In the genomic region with DNA sequence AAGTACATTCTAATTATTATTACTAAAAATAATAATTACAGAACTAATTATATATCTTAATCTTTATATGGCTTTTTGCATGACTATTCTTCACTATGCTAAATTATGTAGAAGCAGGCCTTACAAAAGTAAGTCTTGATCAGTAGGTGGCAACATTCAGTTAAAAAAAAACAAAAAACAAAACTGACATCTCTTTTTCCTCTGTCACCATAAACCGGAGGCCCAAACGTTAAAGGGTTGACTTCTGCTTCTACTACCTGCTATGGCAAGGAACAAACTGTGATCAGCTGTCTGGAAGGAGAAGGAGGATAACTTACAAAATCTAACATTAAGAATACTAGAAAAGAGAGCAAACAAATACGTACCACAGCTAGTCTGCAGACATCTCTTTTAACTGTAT, we compare ENCODE assay signal across 12 cellular contexts.
DNase-seq lines count a peak whose midpoint lies in the region; TF ChIP-seq lines count a peak whose summit lies in the region.
"Had no signal": no experiment of that assay in that cellular context is flagged by ENCODE, and none has a peak within 500 bp of the region (broad histone marks: within the 10 kb centered on the region; RNA-seq: fewer than 3 reads in every experiment).

No MANE protein-coding gene starts in this region.

- no peaks in the 10 kb centered on the region for H3K27me3 Mint-ChIP-seq in type B pancreatic cell
- H3K27me3 Mint-ChIP-seq: activated naive CD4-positive, alpha-beta T cell treated with anti-CD3 and anti-CD28 coated beads, Interleukin-2, amount 10 ng/mL, durations not matched to agents 7 days and 5 days had no signal

- peak; percentile 32 for TF ChIP-seq CTCF in type B pancreatic cell (conservative IDR thresholded peaks at IDR 0.05)
- no peak for TF ChIP-seq CTCF in GM10248 (IDR thresholded peaks at IDR 0.05; ENCODE audit: control extremely low read depth, extremely low read depth, low read depth, missing control alignments)

- no peak overlapping the region for H3K4me3 Mint-ChIP-seq in type B pancreatic cell
- H3K4me3 Mint-ChIP-seq: activated naive CD4-positive, alpha-beta T cell treated with anti-CD3 and anti-CD28 coated beads, Interleukin-2, amount 10 ng/mL, durations not matched to agents 7 days and 5 days had no signal

- no peaks in the 10 kb centered on the region for H3K9me3 Mint-ChIP-seq in type B pancreatic cell
- H3K9me3 Mint-ChIP-seq: activated naive CD4-positive, alpha-beta T cell treated with anti-CD3 and anti-CD28 coated beads, Interleukin-2, amount 10 ng/mL, durations not matched to agents 7 days and 5 days had no signal

- CTCF ChIA-PET in GM10248 (lab: Yijun Ruan, JAX), result no interaction called here

- no peaks in the 10 kb centered on the region for H3K36me3 Mint-ChIP-seq in type B pancreatic cell
- H3K36me3 Mint-ChIP-seq: activated naive CD4-positive, alpha-beta T cell treated with anti-CD3 and anti-CD28 coated beads, Interleukin-2, amount 10 ng/mL, durations not matched to agents 7 days and 5 days had no signal

- no peak overlapping the region for H3K27ac Mint-ChIP-seq in type B pancreatic cell
- H3K27ac Mint-ChIP-seq: activated naive CD4-positive, alpha-beta T cell treated with anti-CD3 and anti-CD28 coated beads, Interleukin-2, amount 10 ng/mL, durations not matched to agents 7 days and 5 days had no signal

- H3K4me1 Mint-ChIP-seq in type B pancreatic cell (ENCODE audit: unreplicated experiment), result no peaks in the 10 kb centered on the region
- H3K4me1 Mint-ChIP-seq: activated naive CD4-positive, alpha-beta T cell treated with anti-CD3 and anti-CD28 coated beads, Interleukin-2, amount 10 ng/mL, durations not matched to agents 7 days and 5 days had no signal

- DNase-seq in SIG-M5 treated with dmso at 0.1 percent for 504 hours (lab: John Stamatoyannopoulos, UW; ENCODE audit: unreplicated experiment) (peak; percentile 14), SIG-M5 (lab: John Stamatoyannopoulos, UW) (no peak), NCI-H748 treated with DMSO at 0.1 percent for 48 hours (lab: John Stamatoyannopoulos, UW) (peak; percentile 28), fibroblast of peridontal ligament (ENCODE audit: extremely low read depth) (peak; percentile 59), type B pancreatic cell (ENCODE audit: extremely low spot score, unreplicated experiment) (no peak), GM10248 (ENCODE audit: extremely low spot score) (no peak), mucosa of gallbladder (ENCODE audit: low spot score) (no peak)
- no peak for DNase-seq in stimulated activated CD4-positive, alpha-beta T cell treated with anti-CD3 and anti-CD28 coated beads, Interleukin-15, amount 100 ng/mL, for 24 hours
- DNase-seq: activated naive CD4-positive, alpha-beta T cell treated with anti-CD3 and anti-CD28 coated beads, Interleukin-2, amount 10 ng/mL, durations not matched to agents 7 days and 5 days; NCI-H2227 treated with DMSO at 0.1 percent for 48 hours; psoas muscle; stimulated activated CD4-positive, alpha-beta T cell treated with anti-CD3 and anti-CD28 coated beads, Interleukin-4, amount 100 ng/mL, for 24 hours had no signal

- POLR2A ChIA-PET in GM10248 (lab: Yijun Ruan, JAX), result no interaction called here

Comparison
In these comparisons a context has a peak if more than half of its experiments do, and no peak if none do; other contexts are left out.
1. DNase-seq: peak in SIG-M5 treated with dmso at 0.1 percent for 504 hours (single experiment), NCI-H748 treated with DMSO at 0.1 percent for 48 hours (single experiment) and fibroblast of peridontal ligament (single experiment); none in SIG-M5 (single experiment), type B pancreatic cell (single experiment), GM10248 (single experiment), mucosa of gallbladder (single experiment) and stimulated activated CD4-positive, alpha-beta T cell treated with anti-CD3 and anti-CD28 coated beads, Interleukin-15, amount 100 ng/mL, for 24 hours (single experiment).